ENCODE assay signal across 1 cellular context in the genomic region with DNA sequence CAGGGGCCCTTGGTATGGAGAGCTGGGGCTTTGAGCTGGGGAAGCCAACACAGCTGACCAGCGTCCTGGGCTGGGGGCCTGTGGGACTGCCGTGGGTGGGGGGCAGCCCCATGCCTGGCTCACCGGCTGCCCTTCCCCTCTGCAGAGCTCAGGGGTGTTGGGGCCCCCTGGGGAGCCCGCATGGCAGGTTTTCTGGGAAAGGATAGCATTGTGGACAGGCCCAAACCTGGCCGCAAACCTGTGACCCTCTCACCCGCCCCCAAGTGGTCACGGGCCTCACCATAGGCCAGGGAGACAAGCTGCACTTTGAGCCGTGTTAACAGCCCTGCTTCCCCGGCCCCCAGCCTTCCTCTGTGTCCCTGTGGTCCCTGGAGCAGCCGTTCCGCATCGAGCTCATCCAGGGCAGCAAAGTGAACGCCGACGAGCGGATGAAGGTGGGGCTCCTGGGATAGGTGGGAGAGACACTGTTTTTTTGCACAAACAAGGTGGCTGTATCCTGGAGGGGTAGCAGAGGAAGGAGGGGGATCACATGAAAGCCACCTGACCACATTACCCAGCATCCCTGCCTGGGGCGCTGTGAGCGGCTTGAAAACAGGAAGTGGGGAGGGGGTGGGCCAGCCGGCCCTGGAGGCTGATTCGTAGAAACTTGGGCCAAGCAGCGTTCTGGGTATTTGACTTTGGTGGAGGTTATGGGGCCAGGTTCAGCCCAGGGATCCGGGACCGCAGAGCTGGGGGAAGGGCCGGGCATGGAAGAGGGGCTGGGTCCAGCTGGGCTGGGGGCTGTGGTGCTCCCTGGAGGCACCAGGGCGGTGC.
A peak's percentile ranks its signal among the peaks of the same experiment; 100 is the strongest.
TF ChIP-seq lines count a peak whose summit lies in the region.

No MANE protein-coding gene starts in this region.

TF ChIP-seq in HepG2, 621 proteins besides CTCF, POLR2A, EP300 and RAD21 (continued from another document and continues in another):
- no peak for TF ChIP-seq ZNF142 (CRISPR knock-in tag; IDR thresholded peaks at IDR 0.05)
- no peak; the same call in 1 of the 2 replicates for TF ChIP-seq MYPOP (CRISPR knock-in tag; IDR thresholded peaks at IDR 0.05)
- no peak for TF ChIP-seq ZNF407 (CRISPR knock-in tag; IDR thresholded peaks at IDR 0.05; ENCODE audit: not compliant biosample characterization)
- TF ChIP-seq ZNF12 (CRISPR knock-in tag; IDR thresholded peaks at IDR 0.05) = 0 out of 2 replicates have a peak, but pooled peaks have one; percentile 33
- TF ChIP-seq ZNF616 (CRISPR knock-in tag; IDR thresholded peaks at IDR 0.05; ENCODE audit: low read depth) = no peak; the same call in 1 of the 2 replicates
- TF ChIP-seq MIER2 (CRISPR knock-in tag; IDR thresholded peaks at IDR 0.05) = peak; percentile 49; the same call in 1 of the 2 replicates
- no peak for TF ChIP-seq ATF6 (CRISPR knock-in tag; conservative IDR thresholded peaks at IDR 0.05)
- no peak for TF ChIP-seq CENPT (CRISPR knock-in tag; IDR thresholded peaks at IDR 0.05; ENCODE audit: low read depth)
- peak; percentile 45 for TF ChIP-seq ZNF574 (CRISPR knock-in tag; IDR thresholded peaks at IDR 0.05)
- TF ChIP-seq ZBTB34 (CRISPR knock-in tag; IDR thresholded peaks at IDR 0.05) = 0 out of 2 replicates have a peak, but pooled peaks have one; percentile 37
- peak; percentile 48 for TF ChIP-seq ZNF274 (CRISPR knock-in tag; IDR thresholded peaks at IDR 0.05)
- TF ChIP-seq ZNF687 (CRISPR knock-in tag; IDR thresholded peaks at IDR 0.05) = peak; percentile 98
- no peak for TF ChIP-seq HES4 (CRISPR knock-in tag; IDR thresholded peaks at IDR 0.05; ENCODE audit: borderline replicate concordance)
- TF ChIP-seq, protein P1, sequence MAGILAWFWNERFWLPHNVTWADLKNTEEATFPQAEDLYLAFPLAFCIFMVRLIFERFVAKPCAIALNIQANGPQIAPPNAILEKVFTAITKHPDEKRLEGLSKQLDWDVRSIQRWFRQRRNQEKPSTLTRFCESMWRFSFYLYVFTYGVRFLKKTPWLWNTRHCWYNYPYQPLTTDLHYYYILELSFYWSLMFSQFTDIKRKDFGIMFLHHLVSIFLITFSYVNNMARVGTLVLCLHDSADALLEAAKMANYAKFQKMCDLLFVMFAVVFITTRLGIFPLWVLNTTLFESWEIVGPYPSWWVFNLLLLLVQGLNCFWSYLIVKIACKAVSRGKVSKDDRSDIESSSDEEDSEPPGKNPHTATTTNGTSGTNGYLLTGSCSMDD (CRISPR knock-in tag; IDR thresholded peaks at IDR 0.05) = no peak
